In genomic region chr1:113935176-113935575, GRCh38 we compare ENCODE assay signal across 23 cellular contexts. TPM values are rescaled to one million over a fixed set of nuclear protein-coding genes. Genes with fewer than 3 reads are reported as not detected.
DNase-seq lines count a peak whose midpoint lies in the region; ATAC-seq, FAIRE-seq and TF ChIP-seq lines count a peak whose summit lies in the region.
"Had no signal": no experiment of that assay in that cellular context is flagged by ENCODE, and none has a peak within 500 bp of the region (broad histone marks: within the 10 kb centered on the region; RNA-seq: fewer than 3 reads in every experiment).

No MANE protein-coding gene starts in this region.

- no peak overlapping the region for H3K9ac ChIP-seq in K562 (ENCODE audit: insufficient read depth in 1 of 2, low read depth in 2 of 2, low read length in 2 of 2)

- POLR2A ChIA-PET in CD4-positive, alpha-beta T cell (lab: Charles Lee), result interaction anchor here (10.1 kb wide), 1 partner anchor 15 kb away, joined by 245 read pairs; no protein-coding TSS in a partner anchor
- POLR2A ChIA-PET in HEK293 (lab: Yijun Ruan, JAX) (no interaction called here), K562 (lab: Yijun Ruan, JAX) (no interaction called here)

- no peak overlapping the region for H3K27ac ChIP-seq in CD4-positive, alpha-beta T cell (ENCODE audit: low read depth, low read length)
- H3K27ac ChIP-seq in HEK293 (ENCODE audit: extremely low read depth, low read depth, low read length) (no peak overlapping the region), K562 (ENCODE audit: extremely low read depth, low read depth, low read length) (no peak overlapping the region), WERI-Rb-1 (no peak overlapping the region)
- H3K27ac ChIP-seq: colonic mucosa, prostate gland, transverse colon had no signal

- no peak for FAIRE-seq in K562 (lab: Jason Lieb, UNC)
- FAIRE-seq: frontal cortex had no signal

- WGBS in K562 (ENCODE audit: insufficient coverage, low coverage, missing lambda C conversion rate), result 84% methylated on average over 1 of the region's 1 CpG

- intact Hi-C loops in CD4-positive, alpha-beta T cell (cut with DNase I, micrococcal nuclease), result loop anchor here in 1 of 2 experiments (5.0 kb wide), 1 partner anchor 37 kb away; no protein-coding TSS in a partner anchor
- intact Hi-C loops in K562 (cut with micrococcal nuclease), result loop anchor here (10.0 kb wide), 1 partner anchor 180 kb away; the partner anchor contains the start of gene PHTF1

- peaks cover 42% of the 10 kb centered on the region for H3K36me3 Mint-ChIP-seq in CD4-positive, alpha-beta T cell (ENCODE audit: low read depth)

- TF ChIP-seq POLR2A in K562 (conservative IDR thresholded peaks at IDR 0.05), result no peak

- CTCF ChIA-PET in CD4-positive, alpha-beta T cell (lab: Charles Lee), result interaction anchor here (1.0 to 1.3 kb wide), 2 partner anchors 12 to 29 kb away, joined by 3 to 4 read pairs; no protein-coding TSS in a partner anchor
- CTCF ChIA-PET in HEK293 (lab: Yijun Ruan, JAX) (interaction anchor here (1.2 kb wide), 1 partner anchor 13 kb away, joined by 4 read pairs; no protein-coding TSS in a partner anchor), K562 (lab: Yijun Ruan, JAX; ENCODE audit: low intra/inter-chr PET ratio) (no interaction called here)

- TF ChIP-seq RAD21 in K562 (CRISPR knock-in tag; conservative IDR thresholded peaks at IDR 0.05 in 1 of 2, IDR thresholded peaks at IDR 0.05 in 1 of 2), result no peak

- no TSS peak for BruUV-seq in K562 (replicated peaks; lab: Mats Ljungman, UMichigan)

- peaks cover 88% of the 10 kb centered on the region for H3K4me1 Mint-ChIP-seq in CD4-positive, alpha-beta T cell (ENCODE audit: low read depth)

- no peaks in the 10 kb centered on the region for H3K9me3 ChIP-seq in CD4-positive, alpha-beta T cell (ENCODE audit: control insufficient read depth, low read length)
- no peaks in the 10 kb centered on the region for H3K9me3 ChIP-seq in HEK293 (ENCODE audit: control insufficient read depth, insufficient read depth, low read depth, low read length)
- no peaks in the 10 kb centered on the region for H3K9me3 ChIP-seq in K562 (replicated peaks; ENCODE audit: control insufficient read depth, insufficient read depth, low read depth, low read length)
- no peaks in the 10 kb centered on the region for H3K9me3 ChIP-seq in WERI-Rb-1 (ENCODE audit: severe bottlenecking)
- H3K9me3 ChIP-seq: colonic mucosa, prostate gland, transverse colon had no signal

- no peak for TF ChIP-seq EP300 in K562 (IDR thresholded peaks at IDR 0.05; ENCODE audit: low read length)

- H3K9me3 Mint-ChIP-seq in CD4-positive, alpha-beta T cell, result no peaks in the 10 kb centered on the region
- H3K9me3 Mint-ChIP-seq: activated naive CD4-positive, alpha-beta T cell treated with anti-CD3 and anti-CD28 coated beads for 36 hours; IgD-negative memory B cell had no signal

- DNase-seq in CD4-positive, alpha-beta T cell, result no peak
- DNase-seq in K562 (ENCODE audit: extremely low read depth in 1 of 4, low spot score in 3 of 4), result no peak
- DNase-seq in WERI-Rb-1, result no peak
- DNase-seq in SKM-1 (lab: John Stamatoyannopoulos, UW; ENCODE audit: unreplicated experiment), result no peak
- DNase-seq: activated CD4-positive, alpha-beta T cell treated with anti-CD3 and anti-CD28 coated beads, Interleukin-2, amount 50 U/mL, for 1 hour; activated naive CD4-positive, alpha-beta T cell treated with anti-CD3 and anti-CD28 coated beads for 36 hours; anterior cingulate cortex; colonic mucosa; COR-L47; DMS79; GF-D8; left colon; NCI-H1417; NCI-H2081; NCI-H226; RPMI8226; transverse colon had no signal

- peaks cover 100% of the 10 kb centered on the region for H3K79me2 ChIP-seq in K562 (ENCODE audit: control insufficient read depth, insufficient read depth, low read length)

- H3K4me2 ChIP-seq in K562 (ENCODE audit: insufficient read depth, low read length), result no peak overlapping the region

- no peak for ATAC-seq in CD4-positive, alpha-beta T cell (ENCODE audit: poor library complexity)
- ATAC-seq in K562, result no peak
- ATAC-seq: esophagus mucosa, left colon had no signal

- H3K4me1 ChIP-seq in HEK293 (ENCODE audit: control insufficient read depth, insufficient read depth, low read length), result peaks cover 3% of the 10 kb centered on the region
- peaks cover 21 to 38% of the 10 kb centered on the region in 2 experiments for H3K4me1 ChIP-seq in K562 (replicated peaks in 1 of 2; ENCODE audit: control insufficient read depth in 2 of 2, insufficient read depth in 2 of 2, low read length in 2 of 2)
- H3K4me1 ChIP-seq: prostate gland had no signal

- TF ChIP-seq CTCF in CD4-positive, alpha-beta T cell (IDR thresholded peaks at IDR 0.05), result no peak
- TF ChIP-seq CTCF in HEK293 (tag by site-specific recombination; IDR thresholded peaks at IDR 0.05) (no peak), K562 (IDR thresholded peaks at IDR 0.05 in 2 of 3, conservative IDR thresholded peaks at IDR 0.05 in 1 of 3; ENCODE audit: insufficient read depth in 2 of 3, low read depth in 1 of 3, low read length in 3 of 3) (no peak), WERI-Rb-1 (IDR thresholded peaks at IDR 0.05; ENCODE audit: low read depth, low read length) (no peak)

- in situ Hi-C loops in K562 (cut with MboI), result no loop called here

- H3K36me3 ChIP-seq in HEK293 (ENCODE audit: control insufficient read depth in 2 of 2, insufficient read depth in 1 of 2, low read length in 2 of 2) (peaks cover 0 to 1% of the 10 kb centered on the region in 2 experiments; a peak in 2 of 3 replicates), K562 (ENCODE audit: control insufficient read depth, insufficient read depth, low read length) (peaks cover 39% of the 10 kb centered on the region), WERI-Rb-1 (peaks cover 4% of the 10 kb centered on the region; the same call in 1 of the 2 replicates)
- H3K36me3 ChIP-seq: colonic mucosa, prostate gland, transverse colon had no signal

- no peak overlapping the region for H2AFZ ChIP-seq in K562 (ENCODE audit: low read depth, low read length)

- H3K27ac Mint-ChIP-seq in CD4-positive, alpha-beta T cell, result peak overlapping the region; percentile 27

- no peaks in the 10 kb centered on the region for H3K9me1 ChIP-seq in K562 (ENCODE audit: control insufficient read depth, insufficient read depth, low read length)

- H3K4me3 Mint-ChIP-seq in CD4-positive, alpha-beta T cell, result peak overlapping the region; percentile 28
- H3K4me3 Mint-ChIP-seq: activated naive CD4-positive, alpha-beta T cell treated with anti-CD3 and anti-CD28 coated beads for 36 hours had no signal

- peaks cover 18% of the 10 kb centered on the region for H4K20me1 ChIP-seq in K562 (replicated peaks; ENCODE audit: control insufficient read depth, insufficient read depth, low read length)

- H3K27me3 Mint-ChIP-seq in CD4-positive, alpha-beta T cell, result no peaks in the 10 kb centered on the region
- H3K27me3 Mint-ChIP-seq: IgD-negative memory B cell had no signal

- H3K27me3 ChIP-seq in CD4-positive, alpha-beta T cell (ENCODE audit: control insufficient read depth, insufficient read depth, low read length), result no peaks in the 10 kb centered on the region
- no peaks in the 10 kb centered on the region for H3K27me3 ChIP-seq in K562 (ENCODE audit: control insufficient read depth in 2 of 2, insufficient read depth in 2 of 2, low read length in 2 of 2)
- H3K27me3 ChIP-seq in WERI-Rb-1 (ENCODE audit: insufficient read depth, low read depth, severe bottlenecking), result no peaks in the 10 kb centered on the region
- H3K27me3 ChIP-seq: colonic mucosa, transverse colon had no signal

- H3K4me3 ChIP-seq in HEK293 (ENCODE audit: low read depth, low read length), result no peak overlapping the region
- H3K4me3 ChIP-seq in K562, result no peak overlapping the region
- no peak overlapping the region for H3K4me3 ChIP-seq in WERI-Rb-1 (ENCODE audit: low read depth, low read length)
- H3K4me3 ChIP-seq: colonic mucosa, prostate gland, transverse colon had no signal

RNA-seq across cellular contexts. Expression of gene HIPK1, which starts 6.1 kb away (rescaled TPM):
- 100 to 1,000 TPM; 245 to 251 TPM for total RNA-seq in CD4-positive, alpha-beta T cell
- total RNA-seq in K562 (2011; cell fraction: chromatin; rRNA removed; ENCODE audit: low replicate concordance), result 87.8 and 103 TPM in 2 replicates
- 36.9 and 44.0 TPM in 2 replicates for total RNA-seq in K562 (2011; cell fraction: nucleolus; rRNA removed)
- total RNA-seq in K562 (2011; cell fraction: nucleoplasm; rRNA removed), result 51.7 and 52.1 TPM in 2 replicates
- 20.2 and 28.3 TPM in 2 replicates for total RNA-seq in K562 (2014; rRNA removed)
- 29.6 and 33.1 TPM in 2 replicates for total RNA-seq in K562 (2014; rRNA removed; fragmentation: Illumina TruSeq; extraction: Trizol)
- total RNA-seq in K562 (2015; rRNA removed; fragmentation: Illumina TruSeq; extraction: Trizol), result 28.6 and 29.6 TPM in 2 replicates
- 57.5 and 57.9 TPM in 2 replicates for total RNA-seq in K562 (2021)
- 56.1 and 66.4 TPM in 2 replicates for polyA plus RNA-seq in K562 (2011; rRNA removed)
- polyA plus RNA-seq in K562 (2011; cell fraction: cytosol; rRNA removed), result 61.3 and 67.9 TPM in 2 replicates
- 83.1 and 90.0 TPM in 2 replicates for polyA plus RNA-seq in K562 (2011; cell fraction: nucleus; rRNA removed)
- polyA plus RNA-seq in K562 (2012), result 26.4 and 28.7 TPM in 2 replicates
- polyA plus RNA-seq in K562 (2014; fragmentation: Illumina TruSeq; extraction: Trizol), result 34.5 and 35.9 TPM in 2 replicates
- polyA plus RNA-seq in K562 (2014; fragmentation: Nextera tagmentation; extraction: Ambion mirVana), result 10 to 100 TPM in 1 of 2 experiments, 1 to 10 TPM in 1; 10.0 to 10.9 TPM
- polyA plus RNA-seq in K562 (2014; rRNA removed), result 21.3 and 21.9 TPM in 2 replicates
- polyA minus RNA-seq in K562 (2011; rRNA and poly(A)+ RNA removed), result 157 and 177 TPM in 2 replicates
- 66.3 and 89.1 TPM in 2 replicates for polyA minus RNA-seq in K562 (2011; cell fraction: cytosol; rRNA and poly(A)+ RNA removed)
- 27.6 and 55.2 TPM in 2 replicates for polyA minus RNA-seq in K562 (2011; cell fraction: nucleus; rRNA and poly(A)+ RNA removed)

RNA-seq across cellular contexts. Expression of gene DCLRE1B, which starts 30.1 kb away (rescaled TPM):
- total RNA-seq in CD4-positive, alpha-beta T cell, result 1 to 10 TPM; 6.4 to 6.8 TPM
- 9.0 and 11.8 TPM in 2 replicates for total RNA-seq in K562 (2011; cell fraction: chromatin; rRNA removed; ENCODE audit: low replicate concordance)
- total RNA-seq in K562 (2011; cell fraction: nucleolus; rRNA removed), result 8.8 and 8.9 TPM in 2 replicates
- 8.4 and 10.4 TPM in 2 replicates for total RNA-seq in K562 (2011; cell fraction: nucleoplasm; rRNA removed)
- total RNA-seq in K562 (2014; rRNA removed) (10.6 and 15.8 TPM in 2 replicates), K562 (2014; rRNA removed; fragmentation: Illumina TruSeq; extraction: Trizol) (17.2 and 19.2 TPM in 2 replicates), K562 (2015; rRNA removed; fragmentation: Illumina TruSeq; extraction: Trizol) (22.6 and 22.9 TPM in 2 replicates), K562 (2021) (22.8 and 23.7 TPM in 2 replicates)
- polyA plus RNA-seq in K562 (2011; rRNA removed) (11.0 and 11.7 TPM in 2 replicates), K562 (2014; fragmentation: Illumina TruSeq; extraction: Trizol) (25.9 and 28.8 TPM in 2 replicates), K562 (2014; fragmentation: Nextera tagmentation; extraction: Ambion mirVana) (10 to 100 TPM; 12.4 to 22.2 TPM), K562 (2014; rRNA removed) (14.9 and 18.0 TPM in 2 replicates)
- polyA plus RNA-seq in K562 (2011; cell fraction: cytosol; rRNA removed), result 13.7 and 18.9 TPM in 2 replicates
- 6.8 and 10.7 TPM in 2 replicates for polyA plus RNA-seq in K562 (2011; cell fraction: nucleus; rRNA removed)
- 14.8 and 17.9 TPM in 2 replicates for polyA plus RNA-seq in K562 (2012)
- 14.5 and 14.7 TPM in 2 replicates for polyA minus RNA-seq in K562 (2011; rRNA and poly(A)+ RNA removed)
- polyA minus RNA-seq in K562 (2011; cell fraction: cytosol; rRNA and poly(A)+ RNA removed), result 10.4 and 16.3 TPM in 2 replicates
- polyA minus RNA-seq in K562 (2011; cell fraction: nucleus; rRNA and poly(A)+ RNA removed), result 5.1 and 7.6 TPM in 2 replicates

RNA-seq across cellular contexts. Expression of gene AP4B1, which starts 30.6 kb away (rescaled TPM):
- total RNA-seq in CD4-positive, alpha-beta T cell, result 10 to 100 TPM; 44.1 to 48.0 TPM
- 103 and 194 TPM in 2 replicates for total RNA-seq in K562 (2011; cell fraction: chromatin; rRNA removed; ENCODE audit: low replicate concordance)
- 47.9 and 67.8 TPM in 2 replicates for total RNA-seq in K562 (2011; cell fraction: nucleolus; rRNA removed)
- 93.6 and 108 TPM in 2 replicates for total RNA-seq in K562 (2011; cell fraction: nucleoplasm; rRNA removed)
- total RNA-seq in K562 (2014; rRNA removed) (15.8 and 20.2 TPM in 2 replicates), K562 (2014; rRNA removed; fragmentation: Illumina TruSeq; extraction: Trizol) (24.6 and 30.4 TPM in 2 replicates), K562 (2015; rRNA removed; fragmentation: Illumina TruSeq; extraction: Trizol) (21.2 and 21.7 TPM in 2 replicates), K562 (2021) (22.2 and 23.8 TPM in 2 replicates)
- polyA plus RNA-seq in K562 (2011; rRNA removed) (36.5 and 37.3 TPM in 2 replicates), K562 (2014; fragmentation: Illumina TruSeq; extraction: Trizol) (26.7 and 28.5 TPM in 2 replicates), K562 (2014; fragmentation: Nextera tagmentation; extraction: Ambion mirVana) (10 to 100 TPM; 21.9 to 28.2 TPM), K562 (2014; rRNA removed) (26.1 and 32.0 TPM in 2 replicates)
- polyA plus RNA-seq in K562 (2011; cell fraction: cytosol; rRNA removed), result 11.8 and 29.3 TPM in 2 replicates
- 66.6 and 88.6 TPM in 2 replicates for polyA plus RNA-seq in K562 (2011; cell fraction: nucleus; rRNA removed)
- polyA plus RNA-seq in K562 (2012), result 19.7 and 20.1 TPM in 2 replicates
- polyA minus RNA-seq in K562 (2011; rRNA and poly(A)+ RNA removed), result 47.9 and 53.5 TPM in 2 replicates
- 15.7 and 16.8 TPM in 2 replicates for polyA minus RNA-seq in K562 (2011; cell fraction: cytosol; rRNA and poly(A)+ RNA removed)
- polyA minus RNA-seq in K562 (2011; cell fraction: nucleus; rRNA and poly(A)+ RNA removed), result 24.4 and 47.7 TPM in 2 replicates

RNA-seq across cellular contexts. Expression of gene OLFML3, which starts 44.1 kb away (rescaled TPM):
- under 1 TPM; 0.30 to 0.31 TPM for total RNA-seq in CD4-positive, alpha-beta T cell
- total RNA-seq in K562 (2011; cell fraction: chromatin; rRNA removed; ENCODE audit: low replicate concordance), result 0.28 and 0.65 TPM in 2 replicates
- 0.33 TPM in 1 of 2 replicates, not detected in the other for total RNA-seq in K562 (2011; cell fraction: nucleolus; rRNA removed)
- total RNA-seq in K562 (2011; cell fraction: nucleoplasm; rRNA removed), result 0.44 and 0.46 TPM in 2 replicates
- total RNA-seq in K562 (2014; rRNA removed), result not detected in 2 replicates
- total RNA-seq in K562 (2014; rRNA removed; fragmentation: Illumina TruSeq; extraction: Trizol), result 0.07 TPM in 1 of 2 replicates, not detected in the other
- 0.07 and 0.08 TPM in 2 replicates for total RNA-seq in K562 (2015; rRNA removed; fragmentation: Illumina TruSeq; extraction: Trizol)
- total RNA-seq in K562 (2021), result 0.13 and 0.16 TPM in 2 replicates
- polyA plus RNA-seq in K562 (2011; rRNA removed), result not detected in 2 replicates
- polyA plus RNA-seq in K562 (2011; cell fraction: cytosol; rRNA removed), result 0.03 TPM in 1 of 2 replicates, not detected in the other
- polyA plus RNA-seq in K562 (2011; cell fraction: nucleus; rRNA removed), result 0.07 and 0.11 TPM in 2 replicates
- polyA plus RNA-seq in K562 (2012), result not detected in 2 replicates
- not detected in 2 replicates for polyA plus RNA-seq in K562 (2014; fragmentation: Illumina TruSeq; extraction: Trizol)
- polyA plus RNA-seq in K562 (2014; fragmentation: Nextera tagmentation; extraction: Ambion mirVana), result not detected
- polyA plus RNA-seq in K562 (2014; rRNA removed), result not detected in 2 replicates
- 0.15 and 0.18 TPM in 2 replicates for polyA minus RNA-seq in K562 (2011; rRNA and poly(A)+ RNA removed)
- polyA minus RNA-seq in K562 (2011; cell fraction: cytosol; rRNA and poly(A)+ RNA removed), result not detected in 2 replicates
- 0.40 and 0.89 TPM in 2 replicates for polyA minus RNA-seq in K562 (2011; cell fraction: nucleus; rRNA and poly(A)+ RNA removed)
- total RNA-seq: SK-MEL-5 had no signal
- polyA plus RNA-seq: IgD-negative memory B cell had no signal

RNA-seq across cellular contexts. Expression of gene BCL2L15, which starts 47.8 kb away (rescaled TPM):
- 1 to 10 TPM; 1.2 to 1.5 TPM for total RNA-seq in CD4-positive, alpha-beta T cell
- 1.4 and 2.8 TPM in 2 replicates for total RNA-seq in K562 (2011; cell fraction: chromatin; rRNA removed; ENCODE audit: low replicate concordance)
- 0.53 and 0.67 TPM in 2 replicates for total RNA-seq in K562 (2011; cell fraction: nucleolus; rRNA removed)
- 0.95 and 2.5 TPM in 2 replicates for total RNA-seq in K562 (2011; cell fraction: nucleoplasm; rRNA removed)
- total RNA-seq in K562 (2014; rRNA removed) (0.09 and 0.12 TPM in 2 replicates), K562 (2014; rRNA removed; fragmentation: Illumina TruSeq; extraction: Trizol) (0.32 and 0.33 TPM in 2 replicates), K562 (2015; rRNA removed; fragmentation: Illumina TruSeq; extraction: Trizol) (0.19 and 0.36 TPM in 2 replicates), K562 (2021) (0.09 and 0.72 TPM in 2 replicates)
- polyA plus RNA-seq in K562 (2011; rRNA removed) (0.25 and 0.74 TPM in 2 replicates), K562 (2014; fragmentation: Illumina TruSeq; extraction: Trizol) (0.06 and 0.26 TPM in 2 replicates), K562 (2014; fragmentation: Nextera tagmentation; extraction: Ambion mirVana) (under 1 TPM in 1 of 2 experiments, not detected in 1; 0.42 TPM), K562 (2014; rRNA removed) (0.32 and 0.78 TPM in 2 replicates)
- 0.10 and 0.15 TPM in 2 replicates for polyA plus RNA-seq in K562 (2011; cell fraction: cytosol; rRNA removed)
- polyA plus RNA-seq in K562 (2011; cell fraction: nucleus; rRNA removed), result 0.85 and 1.2 TPM in 2 replicates
- polyA plus RNA-seq in K562 (2012), result 0.20 and 0.43 TPM in 2 replicates
- 0.48 and 1.2 TPM in 2 replicates for polyA minus RNA-seq in K562 (2011; rRNA and poly(A)+ RNA removed)
- not detected in 2 replicates for polyA minus RNA-seq in K562 (2011; cell fraction: cytosol; rRNA and poly(A)+ RNA removed)
- polyA minus RNA-seq in K562 (2011; cell fraction: nucleus; rRNA and poly(A)+ RNA removed), result 0.33 and 0.40 TPM in 2 replicates
- total RNA-seq: SK-MEL-5 had no signal
- polyA plus RNA-seq: IgD-negative memory B cell had no signal
